Comparison of ENCODE assay signal across 8 cellular contexts in genomic region chr14:22558221-22558913, GRCh38. TPM values are rescaled to one million over a fixed set of nuclear protein-coding genes. Genes with fewer than 3 reads are reported as not detected.
DNase-seq lines count a peak whose midpoint lies in the region; ATAC-seq and TF ChIP-seq lines count a peak whose summit lies in the region.

No MANE protein-coding gene starts in this region.

- POLR2A ChIA-PET in BJ (lab: Charles Lee), result interaction anchor here (0.6 kb wide), 1 partner anchor 264 kb away, joined by 14 read pairs; no protein-coding TSS in a partner anchor

- peak; percentile 26; the same call in 1 of the 2 replicates for TF ChIP-seq CTCF in BJ (IDR thresholded peaks at IDR 0.05; ENCODE audit: insufficient read depth, low read depth, low read length)
- TF ChIP-seq CTCF in Peyer's patch (IDR thresholded peaks at IDR 0.05), result peak in 2 of 6 experiments; percentile 22 to 25
- TF ChIP-seq CTCF in body of pancreas (IDR thresholded peaks at IDR 0.05), result no peak
- TF ChIP-seq CTCF in HFFc6 (IDR thresholded peaks at IDR 0.05), result no peak

- no peaks in the 10 kb centered on the region for H3K36me3 Mint-ChIP-seq in natural killer cell treated with Interleukin-12 subunit alpha and Interleukin-12 subunit beta and Interleukin-15 and Interleukin-18, amount 100 ng/mL, for 72 hours
- no peaks in the 10 kb centered on the region; the same call in 1 of the 2 replicates for H3K36me3 Mint-ChIP-seq in HFFc6 (ENCODE audit: low read depth)

- H3K27ac ChIP-seq in Peyer's patch (peak overlapping the region; percentile 78 to 92 (median 86)), body of pancreas (peak overlapping the region; percentile 0 to 85 (median 74))

- no peaks in the 10 kb centered on the region for H3K27me3 Mint-ChIP-seq in natural killer cell treated with Interleukin-12 subunit alpha and Interleukin-12 subunit beta and Interleukin-15 and Interleukin-18, amount 100 ng/mL, for 72 hours
- H3K27me3 Mint-ChIP-seq in HFFc6 (ENCODE audit: insufficient read depth), result no peaks in the 10 kb centered on the region

- peak overlapping the region; percentile 98 to 100 for H3K27ac Mint-ChIP-seq in natural killer cell treated with Interleukin-12 subunit alpha and Interleukin-12 subunit beta and Interleukin-15 and Interleukin-18, amount 100 ng/mL, for 72 hours
- H3K27ac Mint-ChIP-seq in HFFc6, result no peak overlapping the region

- intact Hi-C loops in body of pancreas (cut with DNase I), result loop anchor here (10.0 kb wide), 1 partner anchor 296 kb away; no protein-coding TSS in a partner anchor

- no peaks in the 10 kb centered on the region for H3K9me3 Mint-ChIP-seq in natural killer cell treated with Interleukin-12 subunit alpha and Interleukin-12 subunit beta and Interleukin-15 and Interleukin-18, amount 100 ng/mL, for 72 hours
- H3K9me3 Mint-ChIP-seq in HFFc6, result no peaks in the 10 kb centered on the region

- peak overlapping the region; percentile 74 for H3K4me3 Mint-ChIP-seq in natural killer cell treated with Interleukin-12 subunit alpha and Interleukin-12 subunit beta and Interleukin-15 and Interleukin-18, amount 100 ng/mL, for 72 hours
- H3K4me3 Mint-ChIP-seq in HFFc6, result no peak overlapping the region

- ATAC-seq in body of pancreas, result no peak
- ATAC-seq in natural killer cell treated with Interleukin-12 subunit alpha and Interleukin-12 subunit beta and Interleukin-15 and Interleukin-18, amount 100 ng/mL, for 72 hours, result peak; percentile 46 to 65
- no peak for ATAC-seq in HG03095 (IDR thresholded peaks at IDR 0.05; ENCODE audit: unreplicated experiment)
- ATAC-seq in GM19351 (IDR thresholded peaks at IDR 0.05; ENCODE audit: unreplicated experiment), result no peak

- CTCF ChIA-PET in BJ (lab: Yijun Ruan, JAX), result interaction anchor here (0.7 to 3.9 kb wide), 8 partner anchors 9 to 297 kb away, joined by 3 to 23 read pairs (median 4); no protein-coding TSS in a partner anchor

- peaks cover 0 to 56% (median 42%) of the 10 kb centered on the region in 4 donors for H3K4me1 ChIP-seq in Peyer's patch
- H3K4me1 ChIP-seq in body of pancreas, result peaks cover 67% of the 10 kb centered on the region

- 66 to 67% methylated on average over 24 to 25 of the region's 25 CpGs for WGBS in body of pancreas, 2 donors

- TF ChIP-seq POLR2A in Peyer's patch (IDR thresholded peaks at IDR 0.05), result no peak
- no peak for TF ChIP-seq POLR2A in body of pancreas (IDR thresholded peaks at IDR 0.05)

- no peaks in the 10 kb centered on the region for H3K9me3 ChIP-seq in Peyer's patch
- H3K9me3 ChIP-seq in body of pancreas, result no peaks in the 10 kb centered on the region

- H3K27me3 ChIP-seq in BJ (ENCODE audit: control insufficient read depth, insufficient read depth, low read length) (no peaks in the 10 kb centered on the region), Peyer's patch (no peaks in the 10 kb centered on the region), body of pancreas (no peaks in the 10 kb centered on the region)

- no peaks in the 10 kb centered on the region for H3K36me3 ChIP-seq in BJ (ENCODE audit: control insufficient read depth, insufficient read depth, low read length)
- H3K36me3 ChIP-seq in Peyer's patch, result no peaks in the 10 kb centered on the region
- no peaks in the 10 kb centered on the region for H3K36me3 ChIP-seq in body of pancreas (replicated peaks in 1 of 2; ENCODE audit: insufficient read depth in 1 of 2, low read depth in 2 of 2)

- DNase-seq in BJ (ENCODE audit: low read depth) (no peak), Peyer's patch (peak in 2 of 3 donors; percentile 63 to 81), body of pancreas (peak in 1 of 4 donors; percentile 37), NCI-H69 (lab: John Stamatoyannopoulos, UW) (no peak), HFFc6 (no peak)
- peak; percentile 89 for DNase-seq in natural killer cell treated with Interleukin-12 subunit alpha and Interleukin-12 subunit beta and Interleukin-15 and Interleukin-18, amount 100 ng/mL, for 72 hours (ENCODE audit: low spot score)

- H3K4me1 Mint-ChIP-seq in natural killer cell treated with Interleukin-12 subunit alpha and Interleukin-12 subunit beta and Interleukin-15 and Interleukin-18, amount 100 ng/mL, for 72 hours (ENCODE audit: low read depth in 2 of 2), result peaks cover 83 to 85% of the 10 kb centered on the region in 2 donors
- H3K4me1 Mint-ChIP-seq in HFFc6 (ENCODE audit: low read depth), result peaks cover 38% of the 10 kb centered on the region

- no peak overlapping the region for H3K4me3 ChIP-seq in BJ (ENCODE audit: low read depth, low read length)
- H3K4me3 ChIP-seq in Peyer's patch, result no peak overlapping the region
- no peak overlapping the region for H3K4me3 ChIP-seq in body of pancreas

RNA-seq across cellular contexts. Expression of gene DAD1, which starts 30.7 kb away (rescaled TPM):
- polyA plus RNA-seq in BJ (2011; rRNA removed), result 383 and 576 TPM in 2 replicates
- polyA minus RNA-seq in BJ (2011; rRNA and poly(A)+ RNA removed), result 77.5 and 148 TPM in 2 replicates
- total RNA-seq in Peyer's patch (100 to 1,000 TPM in 2 of 4 donors, 10 to 100 TPM in 2; 52.0 to 173 (median 123) TPM), body of pancreas (100 to 1,000 TPM in 1 of 2 donors, 10 to 100 TPM in 1; 91.3 to 104 TPM)
- total RNA-seq in natural killer cell treated with Interleukin-12 subunit alpha and Interleukin-12 subunit beta and Interleukin-15 and Interleukin-18, amount 100 ng/mL, for 72 hours, result 100 to 1,000 TPM; 147 to 221 TPM
- total RNA-seq in HFFc6 (2021; fragmentation: NEBNext Ultra II Directional; extraction: Animal tissue kit (Norgen Biotek cat#: 25700)), result 100 to 1,000 TPM; 292 to 311 (median 302) TPM

RNA-seq across cellular contexts. Expression of gene ABHD4, which starts 39.7 kb away (rescaled TPM):
- 77.2 and 115 TPM in 2 replicates for polyA plus RNA-seq in BJ (2011; rRNA removed)
- 52.5 and 76.6 TPM in 2 replicates for polyA minus RNA-seq in BJ (2011; rRNA and poly(A)+ RNA removed)
- total RNA-seq in Peyer's patch (10 to 100 TPM; 28.1 to 51.4 (median 42.8) TPM), body of pancreas (10 to 100 TPM; 11.9 to 28.3 TPM)
- total RNA-seq in natural killer cell treated with Interleukin-12 subunit alpha and Interleukin-12 subunit beta and Interleukin-15 and Interleukin-18, amount 100 ng/mL, for 72 hours, result 10 to 100 TPM in 1 of 2 donors, 1 to 10 TPM in 1; 8.4 to 36.8 TPM
- 10 to 100 TPM; 22.2 to 31.6 (median 27.5) TPM for total RNA-seq in HFFc6 (2021; fragmentation: NEBNext Ultra II Directional; extraction: Animal tissue kit (Norgen Biotek cat#: 25700))

Comparison
In these comparisons a context has a peak if more than half of its experiments do, and no peak if none do; other contexts are left out.
1. DNase-seq: peak in Peyer's patch (2 of 3) and natural killer cell treated with Interleukin-12 subunit alpha and Interleukin-12 subunit beta and Interleukin-15 and Interleukin-18, amount 100 ng/mL, for 72 hours (single experiment); none in BJ (single experiment), NCI-H69 (single experiment) and HFFc6 (single experiment).
2. ATAC-seq: peak in natural killer cell treated with Interleukin-12 subunit alpha and Interleukin-12 subunit beta and Interleukin-15 and Interleukin-18, amount 100 ng/mL, for 72 hours (2 of 2); none in body of pancreas (single experiment), HG03095 (single experiment) and GM19351 (single experiment).